ENCODE assay signal across 8 cellular contexts in the genomic region with DNA sequence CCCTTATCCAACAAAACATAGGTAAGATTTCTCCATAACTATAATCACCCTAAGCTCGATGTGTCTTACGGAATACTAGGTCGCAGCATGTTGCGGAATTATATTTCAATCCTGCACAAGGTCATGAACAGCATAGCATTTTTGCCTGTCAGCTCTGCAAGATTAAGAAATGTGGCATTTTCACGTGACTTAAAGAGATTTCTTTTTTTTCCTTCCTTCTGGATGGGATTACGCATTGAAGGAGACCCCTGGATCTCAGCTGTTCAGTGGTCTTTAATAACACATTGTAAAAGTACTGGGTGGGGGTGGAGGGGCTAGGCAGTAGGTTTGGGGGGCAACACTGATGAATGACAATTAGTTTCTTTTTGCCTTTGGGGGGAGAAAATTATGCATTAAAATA.
DNase-seq lines count a peak whose midpoint lies in the region; ATAC-seq, FAIRE-seq and TF ChIP-seq lines count a peak whose summit lies in the region.
"Had no signal": no experiment of that assay in that cellular context is flagged by ENCODE, and none has a peak within 500 bp of the region (broad histone marks: within the 10 kb centered on the region; RNA-seq: fewer than 3 reads in every experiment).

No MANE protein-coding gene starts in this region.

- WGBS in smooth muscle cell (ENCODE audit: low lambda C conversion rate): 47% methylated on average over 6 of the region's 6 CpGs

- no peak for TF ChIP-seq CTCF in smooth muscle cell (IDR thresholded peaks at IDR 0.05; ENCODE audit: borderline replicate concordance, insufficient read depth, poor library complexity, severe bottlenecking)

- H2AFZ ChIP-seq in smooth muscle cell (ENCODE audit: low read depth): no peak overlapping the region

- H3K4me3 ChIP-seq in smooth muscle cell: no peak overlapping the region

- H3K36me3 ChIP-seq in smooth muscle cell (ENCODE audit: low read depth): no peaks in the 10 kb centered on the region

- FAIRE-seq in HTR-8/SVneo (lab: Jason Lieb, UNC) (peak; percentile 31), TTC549 (lab: Jason Lieb, UNC) (peak; percentile 94)

- peak overlapping the region; percentile 99 for H3K27ac ChIP-seq in smooth muscle cell (ENCODE audit: low read depth)

- no peak for DNase-seq in HTR-8/SVneo (ENCODE audit: insufficient read length, low spot score)
- DNase-seq in Right ventricle myocardium superior: no peak
- DNase-seq in smooth muscle cell (lab: John Stamatoyannopoulos, UW; ENCODE audit: unreplicated experiment): no peak
- DNase-seq in EL: no peak
- no peak for DNase-seq in middle frontal gyrus (ENCODE audit: extremely low spot score, low spot score)
- DNase-seq in stimulated activated CD4-positive, alpha-beta T cell treated with anti-CD3 and anti-CD28 coated beads, Interleukin-1b, Interleukin-23, amount 100 ng/mL, for 48 hours: no peak
- DNase-seq: NCI-H1694 had no signal

- ATAC-seq in Right ventricle myocardium superior (ENCODE audit: poor library complexity): peak; percentile 64

- peaks cover 51% of the 10 kb centered on the region for H3K4me1 ChIP-seq in smooth muscle cell (ENCODE audit: low read depth)

- no peaks in the 10 kb centered on the region for H3K9me3 ChIP-seq in smooth muscle cell (replicated peaks; ENCODE audit: low read depth)

- peaks cover 44% of the 10 kb centered on the region for H3F3A ChIP-seq in smooth muscle cell (ENCODE audit: low read depth)

- no peaks in the 10 kb centered on the region for H4K20me1 ChIP-seq in smooth muscle cell (ENCODE audit: low read depth)

- no peaks in the 10 kb centered on the region for H3K79me2 ChIP-seq in smooth muscle cell (ENCODE audit: low read depth)

- H3K4me2 ChIP-seq in smooth muscle cell: peak overlapping the region; percentile 56

- intact Hi-C loops in Right ventricle myocardium superior (cut with DNase I): no loop called here

- peak overlapping the region; percentile 94 for H3K9ac ChIP-seq in smooth muscle cell (ENCODE audit: low read depth)

- H3K27me3 ChIP-seq in smooth muscle cell (ENCODE audit: low read depth): no peaks in the 10 kb centered on the region
